Comparison of ENCODE assay signal across 1 cellular context in the genomic region with DNA sequence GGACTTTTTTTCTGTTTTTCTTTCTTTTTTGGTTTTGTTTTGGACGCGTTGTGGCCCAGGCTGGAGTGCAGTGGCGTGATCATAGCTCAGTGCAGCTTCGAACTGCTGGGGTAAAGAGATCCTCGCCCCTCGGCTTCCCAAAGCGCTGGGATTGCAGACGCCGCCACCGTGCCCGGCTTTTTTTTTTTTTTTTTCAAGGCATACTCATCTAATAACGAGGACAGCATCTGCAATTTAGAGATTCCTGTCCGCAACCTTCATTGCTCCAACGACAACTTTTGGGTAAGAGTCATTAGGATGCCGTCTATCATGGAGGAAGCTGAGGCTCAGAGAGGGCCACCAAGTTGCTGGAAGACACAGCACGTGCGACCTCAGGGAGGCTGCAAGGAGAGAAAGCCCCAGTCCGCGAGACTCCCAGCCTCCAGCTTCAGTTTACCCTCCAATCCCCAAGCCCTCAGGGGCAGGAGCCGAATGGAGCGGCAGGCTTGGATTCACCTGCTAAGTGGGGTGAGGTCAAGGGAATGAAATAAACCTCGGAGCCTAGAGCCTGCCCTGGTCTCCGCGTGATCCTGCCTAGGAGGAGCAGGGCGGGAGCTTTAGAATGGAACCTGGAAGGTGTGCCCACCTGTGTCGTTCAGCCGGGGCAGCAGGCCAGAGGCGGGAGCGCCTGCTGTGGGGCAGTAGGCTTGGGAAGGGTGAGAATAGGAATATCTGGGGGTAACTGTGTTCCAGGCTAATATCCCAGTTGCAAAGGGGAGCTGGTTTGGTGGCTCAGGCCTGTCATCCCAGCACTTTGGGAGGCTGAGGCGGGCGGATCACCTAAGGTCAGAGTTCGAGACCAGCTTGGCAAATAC.
TF ChIP-seq lines count a peak whose summit lies in the region.

No MANE protein-coding gene starts in this region.

TF ChIP-seq in liver, 16 proteins besides CTCF, POLR2A, EP300 and RAD21 (continued from another document):
- TF ChIP-seq, protein P1, sequence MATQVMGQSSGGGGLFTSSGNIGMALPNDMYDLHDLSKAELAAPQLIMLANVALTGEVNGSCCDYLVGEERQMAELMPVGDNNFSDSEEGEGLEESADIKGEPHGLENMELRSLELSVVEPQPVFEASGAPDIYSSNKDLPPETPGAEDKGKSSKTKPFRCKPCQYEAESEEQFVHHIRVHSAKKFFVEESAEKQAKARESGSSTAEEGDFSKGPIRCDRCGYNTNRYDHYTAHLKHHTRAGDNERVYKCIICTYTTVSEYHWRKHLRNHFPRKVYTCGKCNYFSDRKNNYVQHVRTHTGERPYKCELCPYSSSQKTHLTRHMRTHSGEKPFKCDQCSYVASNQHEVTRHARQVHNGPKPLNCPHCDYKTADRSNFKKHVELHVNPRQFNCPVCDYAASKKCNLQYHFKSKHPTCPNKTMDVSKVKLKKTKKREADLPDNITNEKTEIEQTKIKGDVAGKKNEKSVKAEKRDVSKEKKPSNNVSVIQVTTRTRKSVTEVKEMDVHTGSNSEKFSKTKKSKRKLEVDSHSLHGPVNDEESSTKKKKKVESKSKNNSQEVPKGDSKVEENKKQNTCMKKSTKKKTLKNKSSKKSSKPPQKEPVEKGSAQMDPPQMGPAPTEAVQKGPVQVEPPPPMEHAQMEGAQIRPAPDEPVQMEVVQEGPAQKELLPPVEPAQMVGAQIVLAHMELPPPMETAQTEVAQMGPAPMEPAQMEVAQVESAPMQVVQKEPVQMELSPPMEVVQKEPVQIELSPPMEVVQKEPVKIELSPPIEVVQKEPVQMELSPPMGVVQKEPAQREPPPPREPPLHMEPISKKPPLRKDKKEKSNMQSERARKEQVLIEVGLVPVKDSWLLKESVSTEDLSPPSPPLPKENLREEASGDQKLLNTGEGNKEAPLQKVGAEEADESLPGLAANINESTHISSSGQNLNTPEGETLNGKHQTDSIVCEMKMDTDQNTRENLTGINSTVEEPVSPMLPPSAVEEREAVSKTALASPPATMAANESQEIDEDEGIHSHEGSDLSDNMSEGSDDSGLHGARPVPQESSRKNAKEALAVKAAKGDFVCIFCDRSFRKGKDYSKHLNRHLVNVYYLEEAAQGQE (IDR thresholded peaks at IDR 0.05), result no peak
- no peak for TF ChIP-seq JUND (IDR thresholded peaks at IDR 0.05)
